16 cellular contexts compared by ENCODE assay signal in genomic region chr9:75414367-75415160, GRCh38.
"Had no signal": no experiment of that assay in that cellular context is flagged by ENCODE, and none has a peak within 500 bp of the region (broad histone marks: within the 10 kb centered on the region; RNA-seq: fewer than 3 reads in every experiment).

No MANE protein-coding gene starts in this region.

- H3K4me3 Mint-ChIP-seq: dendritic cell treated with granulocyte-macrophage colony-stimulating factor and Interleukin-4, amounts not matched to agents 40 ng/mL and 50 ng/mL, for 4 days; immature natural killer cell; neural crest cell; T-helper 2 cell treated with Interferon-gamma antibody and Interleukin-4, amounts not matched to agents 5 μg/mL and 100 μg/mL, for 36 hours had no signal

- H3K36me3 Mint-ChIP-seq: activated naive CD4-positive, alpha-beta T cell treated with anti-CD3 and anti-CD28 coated beads, Interleukin-2, amount 50 U/mL, for 72 hours; immature natural killer cell had no signal

- ATAC-seq: activated naive CD4-positive, alpha-beta T cell treated with anti-CD3 and anti-CD28 coated beads, Interleukin-2, amount 50 U/mL, for 72 hours had no signal

- H3K79me2 ChIP-seq: parathyroid adenoma had no signal

- H3K4me3 ChIP-seq: right lobe of liver had no signal

- H3K36me3 ChIP-seq: brain microvascular endothelial cell, right lobe of liver had no signal

- H3K4me1 ChIP-seq: parathyroid adenoma, right lobe of liver had no signal

- H3K27me3 ChIP-seq: brain microvascular endothelial cell, right lobe of liver had no signal

- H3K9me3 Mint-ChIP-seq: activated naive CD4-positive, alpha-beta T cell treated with anti-CD3 and anti-CD28 coated beads, Interleukin-2, amount 50 U/mL, for 72 hours; dendritic cell treated with granulocyte-macrophage colony-stimulating factor and Interleukin-4, amounts not matched to agents 40 ng/mL and 50 ng/mL, for 4 days; neural crest cell; T-helper 2 cell treated with Interferon-gamma antibody and Interleukin-4, amounts not matched to agents 5 μg/mL and 100 μg/mL, for 36 hours had no signal

- H3K27ac Mint-ChIP-seq: activated naive CD4-positive, alpha-beta T cell treated with anti-CD3 and anti-CD28 coated beads, Interleukin-2, amount 50 U/mL, for 72 hours; dendritic cell treated with granulocyte-macrophage colony-stimulating factor and Interleukin-4, amounts not matched to agents 40 ng/mL and 50 ng/mL, for 4 days; immature natural killer cell; T-helper 2 cell treated with Interferon-gamma antibody and Interleukin-4, amounts not matched to agents 5 μg/mL and 100 μg/mL, for 36 hours had no signal

- H3K9me3 ChIP-seq: right lobe of liver had no signal

- H3K27me3 Mint-ChIP-seq: dendritic cell treated with granulocyte-macrophage colony-stimulating factor and Interleukin-4, amounts not matched to agents 40 ng/mL and 50 ng/mL, for 4 days had no signal

- H2AFZ ChIP-seq: parathyroid adenoma had no signal

- DNase-seq: activated CD4-positive, alpha-beta T cell treated with anti-CD3 and anti-CD28 coated beads, Interleukin-2, amount 50 U/mL, for 4 hours; activated CD4-positive, CD25-positive, alpha-beta regulatory T cell treated with anti-CD3 and anti-CD28 coated beads, Interleukin-2, amount 50 U/mL, for 72 hours; activated effector memory CD4-positive, alpha-beta T cell treated with Interleukin-2 at 50 U/mL for 16 hours; activated T-cell treated with anti-CD3 and anti-CD28 coated beads, Interleukin-2, amount 50 U/mL, for 1 hour; amniotic stem cell; brain microvascular endothelial cell; cerebellar nuclear complex; immature natural killer cell; right lobe of liver; stimulated activated CD4-positive, alpha-beta T cell treated with anti-CD3 and anti-CD28 coated beads, Interleukin-2, amount 100 ng/mL, for 24 hours; stimulated activated naive CD4-positive, alpha-beta T cell treated with Interleukin-2 at 50 U/mL for 16 hours had no signal

- H3K27ac ChIP-seq: brain microvascular endothelial cell, parathyroid adenoma, right lobe of liver had no signal

- H3K4me1 Mint-ChIP-seq: immature natural killer cell, neural crest cell had no signal
